ENCODE assay signal across 8 cellular contexts in the genomic region with DNA sequence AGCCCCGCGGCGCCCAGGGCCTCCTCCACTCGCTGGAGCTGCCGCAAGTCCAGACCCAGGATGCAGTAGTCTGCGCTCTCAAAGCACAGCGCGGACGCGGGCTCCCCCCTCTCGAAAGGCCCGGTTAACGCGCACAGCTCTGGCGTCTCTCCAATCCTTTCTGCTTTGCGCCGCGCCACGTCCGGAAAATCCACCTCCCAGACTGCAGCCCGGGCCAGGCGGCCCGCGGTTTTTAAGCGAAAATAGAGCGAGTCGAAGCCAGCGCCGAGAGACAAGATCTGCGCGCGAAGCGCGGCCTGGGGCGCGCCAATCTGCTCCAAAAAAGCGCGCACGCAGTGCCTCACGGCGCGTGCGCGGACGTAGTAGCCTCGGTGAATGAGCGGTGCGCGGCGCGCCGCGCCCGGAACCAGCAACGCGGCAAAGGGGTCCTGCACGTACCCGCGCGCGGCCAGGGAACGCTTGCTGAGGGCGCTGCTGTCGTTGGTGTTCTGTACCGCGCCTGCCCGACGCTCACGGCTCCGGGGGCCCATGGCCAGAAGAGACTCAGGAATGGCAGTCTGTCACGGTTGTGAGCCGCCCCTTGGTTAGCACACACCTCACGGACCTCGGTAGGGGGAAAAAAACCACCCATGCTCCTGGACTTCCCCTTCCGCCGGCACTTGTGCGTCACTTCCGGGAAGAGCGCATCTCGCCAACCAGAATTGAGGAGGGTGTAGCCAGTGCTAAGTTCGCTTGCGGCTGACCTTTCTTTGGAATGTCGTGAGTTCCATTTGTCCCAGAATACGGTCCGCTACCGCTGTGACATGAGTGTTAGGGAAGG. TPM values are rescaled to one million over a fixed set of nuclear protein-coding genes. Genes with fewer than 3 reads are reported as not detected.
DNase-seq lines count a peak whose midpoint lies in the region; ATAC-seq and TF ChIP-seq lines count a peak whose summit lies in the region.

A gene with protein sequence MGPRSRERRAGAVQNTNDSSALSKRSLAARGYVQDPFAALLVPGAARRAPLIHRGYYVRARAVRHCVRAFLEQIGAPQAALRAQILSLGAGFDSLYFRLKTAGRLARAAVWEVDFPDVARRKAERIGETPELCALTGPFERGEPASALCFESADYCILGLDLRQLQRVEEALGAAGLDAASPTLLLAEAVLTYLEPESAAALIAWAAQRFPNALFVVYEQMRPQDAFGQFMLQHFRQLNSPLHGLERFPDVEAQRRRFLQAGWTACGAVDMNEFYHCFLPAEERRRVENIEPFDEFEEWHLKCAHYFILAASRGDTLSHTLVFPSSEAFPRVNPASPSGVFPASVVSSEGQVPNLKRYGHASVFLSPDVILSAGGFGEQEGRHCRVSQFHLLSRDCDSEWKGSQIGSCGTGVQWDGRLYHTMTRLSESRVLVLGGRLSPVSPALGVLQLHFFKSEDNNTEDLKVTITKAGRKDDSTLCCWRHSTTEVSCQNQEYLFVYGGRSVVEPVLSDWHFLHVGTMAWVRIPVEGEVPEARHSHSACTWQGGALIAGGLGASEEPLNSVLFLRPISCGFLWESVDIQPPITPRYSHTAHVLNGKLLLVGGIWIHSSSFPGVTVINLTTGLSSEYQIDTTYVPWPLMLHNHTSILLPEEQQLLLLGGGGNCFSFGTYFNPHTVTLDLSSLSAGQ (minus strand): TSS at position 614 of the 820 bp plus-strand sequence. CDS start 84 bp downstream, at position 530.

- peak within 1 kb of the TSS; percentile 71 for H3K4me3 ChIP-seq in BJ (ENCODE audit: low read depth, low read length)

- DNase-seq in BJ (ENCODE audit: low read depth) (peak; percentile 67), NCI-H748 (lab: John Stamatoyannopoulos, UW; ENCODE audit: unreplicated experiment) (peak; percentile 90), cortex of kidney (lab: John Stamatoyannopoulos, UW) (peak; percentile 14), left kidney (ENCODE audit: low read depth, low spot score) (peak; percentile 99)
- peak; percentile 87 for DNase-seq in activated CD4-positive, alpha-beta T cell treated with anti-CD3 and anti-CD28 coated beads, Interleukin-2, amount 50 U/mL, for 1 hour
- DNase-seq in stimulated activated CD4-positive, alpha-beta T cell treated with anti-CD3 and anti-CD28 coated beads, Interleukin-1b, Interleukin-23, amount 100 ng/mL, for 48 hours, result peak; percentile 89

- TF ChIP-seq CTCF in BJ (IDR thresholded peaks at IDR 0.05; ENCODE audit: insufficient read depth, low read depth, low read length), result no peak

- CTCF ChIA-PET in BJ (lab: Yijun Ruan, JAX), result interaction anchor here (1.1 kb wide), 1 partner anchor 45 kb away, joined by 4 read pairs; no protein-coding TSS in a partner anchor

- ATAC-seq in GM19324 (IDR thresholded peaks at IDR 0.05; ENCODE audit: low FRiP score, unreplicated experiment), result peak; percentile 86
- peak; percentile 57 for ATAC-seq in HG03469 (IDR thresholded peaks at IDR 0.05; ENCODE audit: unreplicated experiment)

- no peaks in the 10 kb centered on the region for H3K36me3 ChIP-seq in BJ (ENCODE audit: control insufficient read depth, insufficient read depth, low read length)

- POLR2A ChIA-PET in BJ (lab: Charles Lee), result no interaction called here

- H3K27me3 ChIP-seq in BJ (ENCODE audit: control insufficient read depth, insufficient read depth, low read length), result no peaks in the 10 kb centered on the region

RNA-seq across cellular contexts. Expression of the gene that starts here (rescaled TPM):
- polyA plus RNA-seq in BJ (2011; rRNA removed), result 8.7 and 10.7 TPM in 2 replicates
- polyA minus RNA-seq in BJ (2011; rRNA and poly(A)+ RNA removed), result 9.1 and 12.0 TPM in 2 replicates

Comparison
In these comparisons a context has a peak if more than half of its experiments do, and no peak if none do; other contexts are left out.
1. Peak in every context shown above with its lines: DNase-seq, ATAC-seq and H3K4me3 ChIP-seq.
2. DNase-seq: peak in every context shown above with its lines; median percentile 99 in left kidney; 90 in NCI-H748; 89 in stimulated activated CD4-positive, alpha-beta T cell treated with anti-CD3 and anti-CD28 coated beads, Interleukin-1b, Interleukin-23, amount 100 ng/mL, for 48 hours; 87 in activated CD4-positive, alpha-beta T cell treated with anti-CD3 and anti-CD28 coated beads, Interleukin-2, amount 50 U/mL, for 1 hour; 67 in BJ; 14 in cortex of kidney.